8 cellular contexts compared by ENCODE assay signal in genomic region chr18:45874501-45875184, GRCh38. TPM values are rescaled to one million over a fixed set of nuclear protein-coding genes. Genes with fewer than 3 reads are reported as not detected.
DNase-seq lines count a peak whose midpoint lies in the region; TF ChIP-seq lines count a peak whose summit lies in the region.

No MANE protein-coding gene starts in this region.

- no peak overlapping the region for H3K4me2 ChIP-seq in GM23248 (ENCODE audit: unreplicated experiment)
- no peak overlapping the region for H3K4me2 ChIP-seq in mammary epithelial cell (ENCODE audit: insufficient read depth, low read depth, low read length)

- TF ChIP-seq CTCF in GM10248 (IDR thresholded peaks at IDR 0.05; ENCODE audit: control extremely low read depth, extremely low read depth, low read depth, missing control alignments) (no peak), mammary epithelial cell (conservative IDR thresholded peaks at IDR 0.05 in 1 of 2, IDR thresholded peaks at IDR 0.05 in 1 of 2; ENCODE audit: extremely low read depth in 1 of 2, insufficient read depth in 1 of 2, low read depth in 1 of 2, low read length in 2 of 2) (no peak), thyroid gland (IDR thresholded peaks at IDR 0.05) (no peak)

- no peak for TF ChIP-seq POLR2A in thyroid gland (IDR thresholded peaks at IDR 0.05)

- POLR2A ChIA-PET in GM10248 (lab: Yijun Ruan, JAX): no interaction called here

- no peaks in the 10 kb centered on the region for H3K9me2 ChIP-seq in GM23248 (ENCODE audit: insufficient read depth)

- dilution Hi-C loops in mammary epithelial cell (cut with HindIII; ENCODE audit: low sequenced_read_pairs): no loop called here

- H3K36me3 ChIP-seq in GM23248 (ENCODE audit: low read depth): peaks cover 80% of the 10 kb centered on the region
- H3K36me3 ChIP-seq in mammary epithelial cell (ENCODE audit: insufficient read depth, low read length): peaks cover 3% of the 10 kb centered on the region
- peaks cover 26 to 28% of the 10 kb centered on the region in 2 donors for H3K36me3 ChIP-seq in thyroid gland

- H3K4me1 ChIP-seq in GM23248 (ENCODE audit: insufficient read depth): peaks cover 13% of the 10 kb centered on the region
- H3K4me1 ChIP-seq in mammary epithelial cell (ENCODE audit: insufficient read depth, low read length): peaks cover 6% of the 10 kb centered on the region
- no peaks in the 10 kb centered on the region for H3K4me1 ChIP-seq in thyroid gland

- peaks cover 42% of the 10 kb centered on the region for H3F3A ChIP-seq in GM23248 (ENCODE audit: insufficient read depth)

- 90% methylated on average over 5 of the region's 5 CpGs for WGBS in GM23248 (ENCODE audit: low coverage in 1 of 2, low lambda C conversion rate in 2 of 2, missing lambda C conversion rate in 2 of 2), 2 experiments
- WGBS in mammary epithelial cell (ENCODE audit: low coverage, missing lambda C conversion rate): 74% methylated on average over 5 of the region's 5 CpGs
- WGBS in thyroid gland, 2 donors: 86 to 92% methylated on average over 5 of the region's 5 CpGs

- no peak overlapping the region for H2AFZ ChIP-seq in GM23248
- no peak overlapping the region for H2AFZ ChIP-seq in mammary epithelial cell (ENCODE audit: low read depth, low read length)

- no peak overlapping the region for H3K4me3 ChIP-seq in GM23248
- no peak overlapping the region for H3K4me3 ChIP-seq in mammary epithelial cell (replicated peaks in 1 of 3; ENCODE audit: insufficient read depth in 1 of 3, low read depth in 2 of 3, low read length in 3 of 3)
- H3K4me3 ChIP-seq in thyroid gland (replicated peaks in 1 of 3): no peak overlapping the region

- CTCF ChIA-PET in GM10248 (lab: Yijun Ruan, JAX) (no interaction called here), mammary epithelial cell (lab: Charles Lee; ENCODE audit: low non-redundant PET) (no interaction called here)

- H3K27me3 ChIP-seq in GM23248 (replicated peaks; ENCODE audit: insufficient read depth) (no peaks in the 10 kb centered on the region), mammary epithelial cell (ENCODE audit: insufficient read depth, low read length) (no peaks in the 10 kb centered on the region), thyroid gland (no peaks in the 10 kb centered on the region)

- DNase-seq in GM10248 (ENCODE audit: extremely low spot score) (peak; percentile 54), GM23248 (peak; percentile 31), RPMI7951 (ENCODE audit: low read depth) (peak; percentile 78), mammary epithelial cell (peak; percentile 52), NCI-H2029 treated with DMSO at 0.1 percent for 48 hours (lab: John Stamatoyannopoulos, UW) (no peak), thyroid gland (no peak), middle frontal gyrus (ENCODE audit: extremely low spot score, low spot score) (no peak), iPS-NIHi11 (ENCODE audit: low spot score) (no peak)

- no TSS peak for BruUV-seq in mammary epithelial cell (replicated peaks; lab: Mats Ljungman, UMichigan)

- H4K20me1 ChIP-seq in GM23248 (ENCODE audit: insufficient read depth) (0 out of 2 replicates have a peak, but pooled peaks cover 3% of the 10 kb centered on the region), mammary epithelial cell (ENCODE audit: insufficient read depth, low read length) (no peaks in the 10 kb centered on the region)

- H3K79me2 ChIP-seq in GM23248 (ENCODE audit: insufficient read depth) (peaks cover 26% of the 10 kb centered on the region; the same call in 1 of the 2 replicates), mammary epithelial cell (ENCODE audit: insufficient read depth, low read length) (no peaks in the 10 kb centered on the region)

- intact Hi-C loops in mammary epithelial cell (cut with micrococcal nuclease) (loop anchor here (5.0 kb wide), 1 partner anchor 33 kb away; no protein-coding TSS in a partner anchor), thyroid gland (cut with DNase I) (loop anchor here (10.0 kb wide), 2 partner anchors 180 to 210 kb away; no protein-coding TSS in a partner anchor)

- in situ Hi-C loops in GM23248 (cut with MboI) (loop anchor here (10.0 kb wide), 1 partner anchor 180 kb away; no protein-coding TSS in a partner anchor), mammary epithelial cell (cut with MboI; ENCODE audit: low sequenced_read_pairs in 2 of 2) (loop anchor here in 1 of 2 donors (10.0 kb wide), 1 partner anchor 180 kb away; no protein-coding TSS in a partner anchor)

- H3K27ac ChIP-seq in GM23248 (0 out of 2 replicates have a peak overlapping the region, but pooled peaks have one; percentile 6), mammary epithelial cell (ENCODE audit: insufficient read depth, low read depth, low read length) (no peak overlapping the region), thyroid gland (no peak overlapping the region)

- H3K9ac ChIP-seq in GM23248 (no peak overlapping the region), mammary epithelial cell (ENCODE audit: insufficient read depth, low read length) (no peak overlapping the region)

- no peaks in the 10 kb centered on the region for H3K9me3 ChIP-seq in GM23248 (ENCODE audit: low read depth)
- no peaks in the 10 kb centered on the region for H3K9me3 ChIP-seq in mammary epithelial cell (replicated peaks; ENCODE audit: insufficient read depth, low read length)
- H3K9me3 ChIP-seq in thyroid gland: no peaks in the 10 kb centered on the region

RNA-seq across cellular contexts. Expression of gene SIGLEC15, which starts 49.2 kb away (rescaled TPM):
- total RNA-seq in GM23248 (2014; rRNA removed; shearing (Covaris generic)): 0.22 and 0.38 TPM in 2 replicates
- polyA plus RNA-seq in GM23248 (2016; fragmentation: Nextera tagmentation; extraction: Ambion mirVana): 0.69 and 1.5 TPM in 2 replicates
- total RNA-seq in RPMI7951 (2014; rRNA removed; shearing (Covaris generic)): 49.3 and 65.7 TPM in 2 replicates
- under 1 TPM in 1 of 2 donors, not detected in 1; 0.17 TPM for total RNA-seq in mammary epithelial cell
- 0.03 TPM for polyA plus RNA-seq in mammary epithelial cell
- not detected for polyA minus RNA-seq in mammary epithelial cell
- total RNA-seq in thyroid gland: 1 to 10 TPM in 1 of 4 donors, under 1 TPM in 2, not detected in 1; 0.33 to 4.0 (median 0.54) TPM

Comparison
In these comparisons a context has a peak if more than half of its experiments do, and no peak if none do; other contexts are left out.
1. DNase-seq: peak in GM10248 (single experiment), GM23248 (single experiment), RPMI7951 (single experiment) and mammary epithelial cell (single experiment); none in NCI-H2029 treated with DMSO at 0.1 percent for 48 hours (single experiment), thyroid gland (0 of 2), middle frontal gyrus (single experiment) and iPS-NIHi11 (single experiment).
2. RNA of gene SIGLEC15, which starts 49.2 kb away (total RNA-seq): 49.3 to 65.7 TPM in RPMI7951; 0.33 to 4.0 TPM in thyroid gland, 0.22 to 0.38 TPM in GM23248 and 0.17 TPM in mammary epithelial cell; every median in the first group is over 10 times any median in the second.